Comparison of ENCODE assay signal across 1 cellular context in genomic region chr15:67241132-67241855, GRCh38.
TF ChIP-seq lines count a peak whose summit lies in the region.

No MANE protein-coding gene starts in this region.

TF ChIP-seq in GM12878, 131 proteins besides CTCF, POLR2A, EP300 and RAD21 (continued from another document):
- TF ChIP-seq PBX3 (IDR thresholded peaks at IDR 0.05; ENCODE audit: insufficient replicate concordance, low read depth, low read length) (peak; percentile 75), ZBTB33 (IDR thresholded peaks at IDR 0.05) (no peak), MTA3 (IDR thresholded peaks at IDR 0.05; ENCODE audit: borderline replicate concordance, low read length) (peak; percentile 84), NR2C2 (IDR thresholded peaks at IDR 0.05; ENCODE audit: borderline replicate concordance, control insufficient read depth, insufficient read length, low read depth) (no peak), RFX5 (IDR thresholded peaks at IDR 0.05; ENCODE audit: low read depth, low read length) (no peak), EED (IDR thresholded peaks at IDR 0.05; ENCODE audit: low read depth) (peak; percentile 93), KDM1A (IDR thresholded peaks at IDR 0.05; ENCODE audit: borderline replicate concordance) (no peak), BCLAF1 (IDR thresholded peaks at IDR 0.05) (no peak), MEF2B (IDR thresholded peaks at IDR 0.05; ENCODE audit: partially characterized antibody, poor library complexity, severe bottlenecking) (peak; percentile 33), POU2F2 (IDR thresholded peaks at IDR 0.05; ENCODE audit: borderline replicate concordance, low read depth, low read length) (peak; percentile 88), POLR2AphosphoS5 (IDR thresholded peaks at IDR 0.05; ENCODE audit: low read length) (no peak), IRF4 (IDR thresholded peaks at IDR 0.05; ENCODE audit: low read depth, low read length) (peak; percentile 93), MTA2 (IDR thresholded peaks at IDR 0.05; ENCODE audit: low read depth) (peak; percentile 51; the same call in 1 of the 2 replicates), NBN (IDR thresholded peaks at IDR 0.05) (peak; percentile 54; the same call in 1 of the 2 replicates), ESRRA (IDR thresholded peaks at IDR 0.05; ENCODE audit: low read length) (no peak), SPI1 (IDR thresholded peaks at IDR 0.05; ENCODE audit: borderline replicate concordance, insufficient read depth, low read depth, low read length) (peak; percentile 33; the same call in 1 of the 2 replicates), CUX1 (IDR thresholded peaks at IDR 0.05; ENCODE audit: insufficient replicate concordance, low read depth, low read length) (peak; percentile 31), MAX (IDR thresholded peaks at IDR 0.05; ENCODE audit: low read depth, low read length) (no peak), MYB (IDR thresholded peaks at IDR 0.05; ENCODE audit: borderline replicate concordance, low read depth, low read length) (no peak), YY1 (IDR thresholded peaks at IDR 0.05; ENCODE audit: low read depth, low read length) (0 out of 2 replicates have a peak, but pooled peaks have one; percentile 15), IKZF2 (IDR thresholded peaks at IDR 0.05) (peak; percentile 68 to 81), MXI1 (IDR thresholded peaks at IDR 0.05; ENCODE audit: low read depth, low read length) (no peak), SIX5 (IDR thresholded peaks at IDR 0.05; ENCODE audit: low read depth, low read length, severe bottlenecking) (no peak), NR2F1 (conservative IDR thresholded peaks at IDR 0.05) (peak; percentile 73; the same call in 1 of the 2 replicates), PKNOX1 (IDR thresholded peaks at IDR 0.05) (peak; percentile 93), CREM (IDR thresholded peaks at IDR 0.05; ENCODE audit: low read depth) (peak; percentile 83), CBX5 (IDR thresholded peaks at IDR 0.05; ENCODE audit: low read depth) (0 out of 2 replicates have a peak, but pooled peaks have one; percentile 31), SREBF1 (IDR thresholded peaks at IDR 0.05; ENCODE audit: low read length) (no peak), RELB (IDR thresholded peaks at IDR 0.05; ENCODE audit: low read depth) (0 out of 2 replicates have a peak, but pooled peaks have one; percentile 30), ZBED1 (IDR thresholded peaks at IDR 0.05; ENCODE audit: borderline replicate concordance) (peak; percentile 78), FOXM1 (IDR thresholded peaks at IDR 0.05; ENCODE audit: low read depth, low read length) (peak; percentile 90; the same call in 1 of the 2 replicates), ZNF384 (IDR thresholded peaks at IDR 0.05; ENCODE audit: borderline replicate concordance, low read depth, low read length) (no peak), NR2C1 (IDR thresholded peaks at IDR 0.05) (no peak), ATF2 (IDR thresholded peaks at IDR 0.05; ENCODE audit: low read length) (peak; percentile 80), SMC3 (IDR thresholded peaks at IDR 0.05; ENCODE audit: borderline replicate concordance, low read length) (no peak), POLR2AphosphoS2 (IDR thresholded peaks at IDR 0.05; ENCODE audit: low read depth, low read length) (no peak), IKZF1 (conservative IDR thresholded peaks at IDR 0.05) (peak; percentile 63), JUNB (IDR thresholded peaks at IDR 0.05) (peak; percentile 96), DPF2 (IDR thresholded peaks at IDR 0.05) (peak; percentile 58; the same call in 1 of the 2 replicates), ETV6 (conservative IDR thresholded peaks at IDR 0.05 in 1 of 2, IDR thresholded peaks at IDR 0.05 in 1 of 2; ENCODE audit: borderline replicate concordance in 1 of 2, low read depth in 1 of 2) (peak in 1 of 2 experiments; percentile 97; a peak in 2 of 4 replicates), MEF2A (IDR thresholded peaks at IDR 0.05; ENCODE audit: insufficient read depth, low read depth, low read length) (peak; percentile 73), RELA (IDR thresholded peaks at IDR 0.05; ENCODE audit: borderline replicate concordance, partially characterized antibody) (no peak), SRF (IDR thresholded peaks at IDR 0.05; ENCODE audit: low read depth in 2 of 2, low read length in 2 of 2) (0 out of 4 replicates have a peak, but pooled peaks of 1 of the 2 experiments have one; percentile 43), RBBP5 (conservative IDR thresholded peaks at IDR 0.05) (peak; percentile 37; the same call in 1 of the 2 replicates), TCF7 (IDR thresholded peaks at IDR 0.05; ENCODE audit: borderline replicate concordance) (no peak), BHLHE40 (IDR thresholded peaks at IDR 0.05; ENCODE audit: borderline replicate concordance in 1 of 2, low read depth in 2 of 2, low read length in 1 of 2) (peak in 1 of 2 experiments; percentile 33; a peak in 1 of 4 replicates), NFIC (IDR thresholded peaks at IDR 0.05; ENCODE audit: low read depth, low read length) (peak; percentile 93), GABPA (IDR thresholded peaks at IDR 0.05; ENCODE audit: low read depth) (peak; percentile 56; the same call in 1 of the 2 replicates), RUNX3 (IDR thresholded peaks at IDR 0.05; ENCODE audit: low read length) (peak; percentile 94), PAX5 (IDR thresholded peaks at IDR 0.05; ENCODE audit: borderline replicate concordance, low read depth, low read length) (peak; percentile 74; the same call in 1 of the 2 replicates), TBL1XR1 (IDR thresholded peaks at IDR 0.05; ENCODE audit: low read depth, low read length) (peak; percentile 79; the same call in 1 of the 2 replicates), SMAD5 (IDR thresholded peaks at IDR 0.05; ENCODE audit: low read depth) (no peak), SP1 (IDR thresholded peaks at IDR 0.05; ENCODE audit: low read depth, low read length) (peak; percentile 44)
